ENCODE assay signal across 2 cellular contexts in the genomic region with DNA sequence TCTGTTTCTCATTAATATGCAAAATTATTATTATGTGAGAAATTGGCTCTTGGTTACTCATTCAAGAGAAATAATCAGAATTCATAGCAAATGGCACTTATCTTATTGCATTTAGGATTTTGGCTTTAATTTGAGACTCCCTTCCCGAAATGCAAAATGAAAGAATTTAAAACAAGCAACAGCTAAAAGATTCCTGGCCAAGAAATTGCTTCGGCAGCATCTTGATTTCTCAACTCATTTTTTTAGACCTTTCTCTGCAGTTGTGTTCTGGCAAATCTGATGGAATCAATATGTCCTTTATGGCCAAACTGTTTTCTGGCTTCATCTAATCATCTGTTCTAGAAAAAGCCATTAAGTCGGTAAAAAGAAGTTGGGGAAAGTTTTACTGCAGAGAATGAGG.
TF ChIP-seq lines count a peak whose summit lies in the region.

No MANE protein-coding gene starts in this region.

TF ChIP-seq in SK-N-SH, 30 proteins besides CTCF, POLR2A, EP300 and RAD21 (continued from another document):
- no peak for TF ChIP-seq FOXJ3 (CRISPR knock-in tag; IDR thresholded peaks at IDR 0.05)
- TF ChIP-seq NRF1 (IDR thresholded peaks at IDR 0.05; ENCODE audit: low read depth, low read length) = no peak
- TF ChIP-seq, protein P1, sequence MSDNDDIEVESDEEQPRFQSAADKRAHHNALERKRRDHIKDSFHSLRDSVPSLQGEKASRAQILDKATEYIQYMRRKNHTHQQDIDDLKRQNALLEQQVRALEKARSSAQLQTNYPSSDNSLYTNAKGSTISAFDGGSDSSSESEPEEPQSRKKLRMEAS (IDR thresholded peaks at IDR 0.05; ENCODE audit: low read depth) = no peak
- TF ChIP-seq SIN3A (IDR thresholded peaks at IDR 0.05; ENCODE audit: borderline replicate concordance, low read depth, low read length) = no peak
- TF ChIP-seq GATA2 (CRISPR knock-in tag; IDR thresholded peaks at IDR 0.05) = no peak
- TF ChIP-seq NFIC (IDR thresholded peaks at IDR 0.05; ENCODE audit: borderline replicate concordance) = no peak
- no peak for TF ChIP-seq RCOR1 (IDR thresholded peaks at IDR 0.05; ENCODE audit: low read length)
- no peak for TF ChIP-seq FOSL2 (IDR thresholded peaks at IDR 0.05; ENCODE audit: borderline replicate concordance, low read depth)
- no peak for TF ChIP-seq TEAD4 (IDR thresholded peaks at IDR 0.05; ENCODE audit: borderline replicate concordance, insufficient read depth)
- no peak for TF ChIP-seq RXRA (IDR thresholded peaks at IDR 0.05; ENCODE audit: borderline replicate concordance, low read depth)
- TF ChIP-seq JUND (IDR thresholded peaks at IDR 0.05) = no peak
- no peak for TF ChIP-seq GABPA (IDR thresholded peaks at IDR 0.05; ENCODE audit: low read depth)
- TF ChIP-seq, protein P2, sequence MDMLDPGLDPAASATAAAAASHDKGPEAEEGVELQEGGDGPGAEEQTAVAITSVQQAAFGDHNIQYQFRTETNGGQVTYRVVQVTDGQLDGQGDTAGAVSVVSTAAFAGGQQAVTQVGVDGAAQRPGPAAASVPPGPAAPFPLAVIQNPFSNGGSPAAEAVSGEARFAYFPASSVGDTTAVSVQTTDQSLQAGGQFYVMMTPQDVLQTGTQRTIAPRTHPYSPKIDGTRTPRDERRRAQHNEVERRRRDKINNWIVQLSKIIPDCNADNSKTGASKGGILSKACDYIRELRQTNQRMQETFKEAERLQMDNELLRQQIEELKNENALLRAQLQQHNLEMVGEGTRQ (IDR thresholded peaks at IDR 0.05; ENCODE audit: borderline replicate concordance, low read depth, low read length) = no peak

TF ChIP-seq in SK-N-SH treated with all-trans-retinoic acid at 6 μM for 48 hours, 23 proteins besides CTCF, POLR2A, EP300 and RAD21:
- TF ChIP-seq, protein P3, sequence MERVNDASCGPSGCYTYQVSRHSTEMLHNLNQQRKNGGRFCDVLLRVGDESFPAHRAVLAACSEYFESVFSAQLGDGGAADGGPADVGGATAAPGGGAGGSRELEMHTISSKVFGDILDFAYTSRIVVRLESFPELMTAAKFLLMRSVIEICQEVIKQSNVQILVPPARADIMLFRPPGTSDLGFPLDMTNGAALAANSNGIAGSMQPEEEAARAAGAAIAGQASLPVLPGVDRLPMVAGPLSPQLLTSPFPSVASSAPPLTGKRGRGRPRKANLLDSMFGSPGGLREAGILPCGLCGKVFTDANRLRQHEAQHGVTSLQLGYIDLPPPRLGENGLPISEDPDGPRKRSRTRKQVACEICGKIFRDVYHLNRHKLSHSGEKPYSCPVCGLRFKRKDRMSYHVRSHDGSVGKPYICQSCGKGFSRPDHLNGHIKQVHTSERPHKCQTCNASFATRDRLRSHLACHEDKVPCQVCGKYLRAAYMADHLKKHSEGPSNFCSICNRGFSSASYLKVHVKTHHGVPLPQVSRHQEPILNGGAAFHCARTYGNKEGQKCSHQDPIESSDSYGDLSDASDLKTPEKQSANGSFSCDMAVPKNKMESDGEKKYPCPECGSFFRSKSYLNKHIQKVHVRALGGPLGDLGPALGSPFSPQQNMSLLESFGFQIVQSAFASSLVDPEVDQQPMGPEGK (CRISPR knock-in tag; IDR thresholded peaks at IDR 0.05; ENCODE audit: borderline replicate concordance) = no peak
- TF ChIP-seq SNAI2 (CRISPR knock-in tag; IDR thresholded peaks at IDR 0.05) (no peak), ZNF565 (CRISPR knock-in tag; conservative IDR thresholded peaks at IDR 0.05; ENCODE audit: low read depth) (no peak), TOX (CRISPR knock-in tag; IDR thresholded peaks at IDR 0.05; ENCODE audit: borderline replicate concordance) (no peak), ISL1 (CRISPR knock-in tag; IDR thresholded peaks at IDR 0.05) (no peak), PPARA (CRISPR knock-in tag; IDR thresholded peaks at IDR 0.05; ENCODE audit: borderline replicate concordance) (no peak), ESRRG (CRISPR knock-in tag; IDR thresholded peaks at IDR 0.05) (no peak), TCF4 (CRISPR knock-in tag; IDR thresholded peaks at IDR 0.05; ENCODE audit: borderline replicate concordance) (no peak), CSDC2 (CRISPR knock-in tag; IDR thresholded peaks at IDR 0.05) (no peak), ZC3H10 (CRISPR knock-in tag; IDR thresholded peaks at IDR 0.05) (no peak), ZNF8 (CRISPR knock-in tag; IDR thresholded peaks at IDR 0.05) (no peak)
- TF ChIP-seq, protein P4, sequence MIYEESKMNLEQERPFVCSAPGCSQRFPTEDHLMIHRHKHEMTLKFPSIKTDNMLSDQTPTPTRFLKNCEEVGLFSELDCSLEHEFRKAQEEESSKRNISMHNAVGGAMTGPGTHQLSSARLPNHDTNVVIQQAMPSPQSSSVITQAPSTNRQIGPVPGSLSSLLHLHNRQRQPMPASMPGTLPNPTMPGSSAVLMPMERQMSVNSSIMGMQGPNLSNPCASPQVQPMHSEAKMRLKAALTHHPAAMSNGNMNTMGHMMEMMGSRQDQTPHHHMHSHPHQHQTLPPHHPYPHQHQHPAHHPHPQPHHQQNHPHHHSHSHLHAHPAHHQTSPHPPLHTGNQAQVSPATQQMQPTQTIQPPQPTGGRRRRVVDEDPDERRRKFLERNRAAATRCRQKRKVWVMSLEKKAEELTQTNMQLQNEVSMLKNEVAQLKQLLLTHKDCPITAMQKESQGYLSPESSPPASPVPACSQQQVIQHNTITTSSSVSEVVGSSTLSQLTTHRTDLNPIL (CRISPR knock-in tag; IDR thresholded peaks at IDR 0.05; ENCODE audit: low read depth) = no peak
- TF ChIP-seq, protein P5, sequence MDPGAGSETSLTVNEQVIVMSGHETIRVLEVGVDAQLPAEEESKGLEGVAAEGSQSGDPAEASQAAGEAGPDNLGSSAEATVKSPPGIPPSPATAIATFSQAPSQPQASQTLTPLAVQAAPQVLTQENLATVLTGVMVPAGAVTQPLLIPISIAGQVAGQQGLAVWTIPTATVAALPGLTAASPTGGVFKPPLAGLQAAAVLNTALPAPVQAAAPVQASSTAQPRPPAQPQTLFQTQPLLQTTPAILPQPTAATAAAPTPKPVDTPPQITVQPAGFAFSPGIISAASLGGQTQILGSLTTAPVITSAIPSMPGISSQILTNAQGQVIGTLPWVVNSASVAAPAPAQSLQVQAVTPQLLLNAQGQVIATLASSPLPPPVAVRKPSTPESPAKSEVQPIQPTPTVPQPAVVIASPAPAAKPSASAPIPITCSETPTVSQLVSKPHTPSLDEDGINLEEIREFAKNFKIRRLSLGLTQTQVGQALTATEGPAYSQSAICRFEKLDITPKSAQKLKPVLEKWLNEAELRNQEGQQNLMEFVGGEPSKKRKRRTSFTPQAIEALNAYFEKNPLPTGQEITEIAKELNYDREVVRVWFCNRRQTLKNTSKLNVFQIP (CRISPR knock-in tag; IDR thresholded peaks at IDR 0.05; ENCODE audit: borderline replicate concordance, low read depth) = no peak
- TF ChIP-seq, protein P6, sequence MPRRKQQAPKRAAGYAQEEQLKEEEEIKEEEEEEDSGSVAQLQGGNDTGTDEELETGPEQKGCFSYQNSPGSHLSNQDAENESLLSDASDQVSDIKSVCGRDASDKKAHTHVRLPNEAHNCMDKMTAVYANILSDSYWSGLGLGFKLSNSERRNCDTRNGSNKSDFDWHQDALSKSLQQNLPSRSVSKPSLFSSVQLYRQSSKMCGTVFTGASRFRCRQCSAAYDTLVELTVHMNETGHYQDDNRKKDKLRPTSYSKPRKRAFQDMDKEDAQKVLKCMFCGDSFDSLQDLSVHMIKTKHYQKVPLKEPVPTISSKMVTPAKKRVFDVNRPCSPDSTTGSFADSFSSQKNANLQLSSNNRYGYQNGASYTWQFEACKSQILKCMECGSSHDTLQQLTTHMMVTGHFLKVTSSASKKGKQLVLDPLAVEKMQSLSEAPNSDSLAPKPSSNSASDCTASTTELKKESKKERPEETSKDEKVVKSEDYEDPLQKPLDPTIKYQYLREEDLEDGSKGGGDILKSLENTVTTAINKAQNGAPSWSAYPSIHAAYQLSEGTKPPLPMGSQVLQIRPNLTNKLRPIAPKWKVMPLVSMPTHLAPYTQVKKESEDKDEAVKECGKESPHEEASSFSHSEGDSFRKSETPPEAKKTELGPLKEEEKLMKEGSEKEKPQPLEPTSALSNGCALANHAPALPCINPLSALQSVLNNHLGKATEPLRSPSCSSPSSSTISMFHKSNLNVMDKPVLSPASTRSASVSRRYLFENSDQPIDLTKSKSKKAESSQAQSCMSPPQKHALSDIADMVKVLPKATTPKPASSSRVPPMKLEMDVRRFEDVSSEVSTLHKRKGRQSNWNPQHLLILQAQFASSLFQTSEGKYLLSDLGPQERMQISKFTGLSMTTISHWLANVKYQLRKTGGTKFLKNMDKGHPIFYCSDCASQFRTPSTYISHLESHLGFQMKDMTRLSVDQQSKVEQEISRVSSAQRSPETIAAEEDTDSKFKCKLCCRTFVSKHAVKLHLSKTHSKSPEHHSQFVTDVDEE (CRISPR knock-in tag; IDR thresholded peaks at IDR 0.05) = no peak
